Comparison of ENCODE assay signal across 15 cellular contexts in the genomic region with DNA sequence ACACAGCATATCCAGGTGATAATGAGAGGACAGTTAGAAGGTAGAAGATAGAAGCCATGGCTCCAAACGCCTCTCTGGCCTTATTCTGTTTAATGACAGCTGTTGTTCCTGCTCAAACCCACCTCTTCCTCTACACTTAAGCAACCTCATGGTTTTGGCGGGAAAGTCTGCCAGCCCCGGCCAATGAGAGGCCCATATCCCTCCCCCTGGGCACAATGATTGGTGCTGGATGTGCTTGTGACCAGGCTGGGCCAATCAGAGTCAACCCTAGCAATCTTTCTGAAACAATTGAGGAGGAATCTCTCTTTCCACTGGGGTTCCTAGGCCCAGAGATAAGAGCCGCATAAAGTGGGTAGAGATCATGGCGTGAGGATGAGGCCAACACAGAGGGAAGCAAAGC. TPM values are rescaled to one million over a fixed set of nuclear protein-coding genes. Genes with fewer than 3 reads are reported as not detected.
A peak's percentile ranks its signal among the peaks of the same experiment; 100 is the strongest.
DNase-seq lines count a peak whose midpoint lies in the region; ATAC-seq, FAIRE-seq and TF ChIP-seq lines count a peak whose summit lies in the region.
"Had no signal": no experiment of that assay in that cellular context is flagged by ENCODE, and none has a peak within 500 bp of the region (broad histone marks: within the 10 kb centered on the region; RNA-seq: fewer than 3 reads in every experiment).

No MANE protein-coding gene starts in this region.

- H3K4me1 ChIP-seq in testis = no peaks in the 10 kb centered on the region

- no peak overlapping the region for H3K27ac Mint-ChIP-seq in activated T-helper 17 cell treated with anti-CD3 and anti-CD28 coated beads, Interleukin-2, amount 50 U/mL, for 72 hours
- H3K27ac Mint-ChIP-seq: CD8-positive, alpha-beta memory T cell had no signal

- H3K36me3 Mint-ChIP-seq in activated T-helper 17 cell treated with anti-CD3 and anti-CD28 coated beads, Interleukin-2, amount 50 U/mL, for 72 hours (ENCODE audit: low read depth) = no peaks in the 10 kb centered on the region
- H3K36me3 Mint-ChIP-seq: CD8-positive, alpha-beta memory T cell had no signal

- no peak overlapping the region for H3K27ac ChIP-seq in testis
- H3K27ac ChIP-seq: body of pancreas, esophagus squamous epithelium had no signal

- TF ChIP-seq POLR2A in testis (IDR thresholded peaks at IDR 0.05) = no peak

- H3K4me3 Mint-ChIP-seq in activated T-helper 17 cell treated with anti-CD3 and anti-CD28 coated beads, Interleukin-2, amount 50 U/mL, for 72 hours = no peak overlapping the region
- H3K4me3 Mint-ChIP-seq: CD8-positive, alpha-beta memory T cell had no signal

- H3K4me1 Mint-ChIP-seq in activated T-helper 17 cell treated with anti-CD3 and anti-CD28 coated beads, Interleukin-2, amount 50 U/mL, for 72 hours = peaks cover 4% of the 10 kb centered on the region

- DNase-seq in stimulated activated CD4-positive, alpha-beta T cell treated with anti-CD3 and anti-CD28 coated beads, Interleukin-12 subunit alpha, Interleukin-12 subunit beta, amount 100 ng/mL, for 48 hours (ENCODE audit: low read depth in 2 of 3, low spot score in 1 of 3) = peak in 2 of 3 donors; percentile 8
- no peak for DNase-seq in stimulated activated CD4-positive, alpha-beta T cell treated with anti-CD3 and anti-CD28 coated beads, Interleukin-4, amount 100 ng/mL, for 1 hour
- DNase-seq in M059J (ENCODE audit: low read depth) (peak; percentile 47), testis (peak; percentile 46), HTR-8/SVneo (ENCODE audit: insufficient read length, low spot score) (no peak)
- DNase-seq: activated CD8-positive, alpha-beta memory T cell treated with anti-CD3 and anti-CD28 coated beads, Interleukin-2, amount 50 U/mL, for 4 hours; body of pancreas; CD8-positive, alpha-beta memory T cell; esophagus squamous epithelium; NCI-H524 treated with DMSO at 0.1 percent for 48 hours; stimulated activated naive CD4-positive, alpha-beta T cell treated with Interleukin-2 at 50 U/mL for 16 hours had no signal

- no peaks in the 10 kb centered on the region for H3K9me3 Mint-ChIP-seq in activated T-helper 17 cell treated with anti-CD3 and anti-CD28 coated beads, Interleukin-2, amount 50 U/mL, for 72 hours
- H3K9me3 Mint-ChIP-seq: CD8-positive, alpha-beta memory T cell had no signal

- intact Hi-C loops in testis (cut with DNase I; ENCODE audit: low total_unique reads) = no loop called here

- no peaks in the 10 kb centered on the region for H3K9me3 ChIP-seq in testis
- H3K9me3 ChIP-seq: body of pancreas, esophagus squamous epithelium had no signal

- no peaks in the 10 kb centered on the region for H3K36me3 ChIP-seq in testis (ENCODE audit: low read depth, missing control alignments)
- H3K36me3 ChIP-seq: esophagus squamous epithelium had no signal

- no peak for FAIRE-seq in HTR-8/SVneo (lab: Jason Lieb, UNC)

- H3K27me3 ChIP-seq in testis = no peaks in the 10 kb centered on the region
- H3K27me3 ChIP-seq: body of pancreas had no signal

- peak; percentile 31 for ATAC-seq in activated T-helper 17 cell treated with anti-CD3 and anti-CD28 coated beads, Interleukin-2, amount 50 U/mL, for 72 hours (replicated peaks)
- ATAC-seq in HG02678 (IDR thresholded peaks at IDR 0.05; ENCODE audit: unreplicated experiment) = no peak
- ATAC-seq in HG03432 (IDR thresholded peaks at IDR 0.05; ENCODE audit: unreplicated experiment) = no peak
- ATAC-seq: body of pancreas had no signal

- H3K27me3 Mint-ChIP-seq in activated T-helper 17 cell treated with anti-CD3 and anti-CD28 coated beads, Interleukin-2, amount 50 U/mL, for 72 hours = peaks cover 19% of the 10 kb centered on the region

- TF ChIP-seq CTCF in testis (IDR thresholded peaks at IDR 0.05) = no peak

- 75 to 80% methylated on average over 5 of the region's 5 CpGs for WGBS in testis, 2 donors

- H3K4me3 ChIP-seq in testis = no peak overlapping the region
- H3K4me3 ChIP-seq: body of pancreas, esophagus squamous epithelium had no signal

RNA-seq across cellular contexts. Expression of gene GFI1B, which starts 4.8 kb away (rescaled TPM):
- 0.30 TPM in 1 of 2 replicates, not detected in the other for total RNA-seq in M059J (2014; rRNA removed; shearing (Covaris generic))
- total RNA-seq in activated T-helper 17 cell treated with anti-CD3 and anti-CD28 coated beads, Interleukin-2, amount 50 U/mL, for 72 hours = not detected
- total RNA-seq in testis = 1 to 10 TPM; 4.3 to 9.7 TPM
- polyA plus RNA-seq in testis (ENCODE audit: insufficient read depth, low read depth, low replicate concordance) = 12.6 TPM
- total RNA-seq: body of pancreas; CD8-positive, alpha-beta memory T cell; T-helper 1 cell treated with Interleukin-12 subunit alpha and Interleukin-12 subunit beta and Interleukin-4 antibody, amounts not matched to agents 30 ng/mL and 1 ng/mL, for 36 hours had no signal
- polyA plus RNA-seq: CD8-positive, alpha-beta memory T cell had no signal

RNA-seq across cellular contexts. Expression of gene TSC1, which starts 29.3 kb away (rescaled TPM):
- 21.7 and 29.4 TPM in 2 replicates for total RNA-seq in M059J (2014; rRNA removed; shearing (Covaris generic))
- 10 to 100 TPM; 31.2 to 45.4 TPM for total RNA-seq in activated T-helper 17 cell treated with anti-CD3 and anti-CD28 coated beads, Interleukin-2, amount 50 U/mL, for 72 hours
- total RNA-seq in testis = 100 to 1,000 TPM; 100 to 108 TPM
- 78.4 TPM for polyA plus RNA-seq in testis (ENCODE audit: insufficient read depth, low read depth, low replicate concordance)

RNA-seq across cellular contexts. Expression of gene GTF3C5, which starts 57.1 kb away (rescaled TPM):
- 53.7 and 81.1 TPM in 2 replicates for total RNA-seq in M059J (2014; rRNA removed; shearing (Covaris generic))
- total RNA-seq in activated T-helper 17 cell treated with anti-CD3 and anti-CD28 coated beads, Interleukin-2, amount 50 U/mL, for 72 hours = 100 to 1,000 TPM in 1 of 2 donors, 10 to 100 TPM in 1; 83.3 to 118 TPM
- total RNA-seq in testis = 100 to 1,000 TPM; 109 to 117 TPM
- polyA plus RNA-seq in testis (ENCODE audit: insufficient read depth, low read depth, low replicate concordance) = 66.9 TPM

Comparison
In these comparisons a context has a peak if more than half of its experiments do, and no peak if none do; other contexts are left out.
1. DNase-seq: peak in stimulated activated CD4-positive, alpha-beta T cell treated with anti-CD3 and anti-CD28 coated beads, Interleukin-12 subunit alpha, Interleukin-12 subunit beta, amount 100 ng/mL, for 48 hours (2 of 3), M059J (single experiment) and testis (single experiment); none in stimulated activated CD4-positive, alpha-beta T cell treated with anti-CD3 and anti-CD28 coated beads, Interleukin-4, amount 100 ng/mL, for 1 hour (single experiment) and HTR-8/SVneo (single experiment).